Comparison of ENCODE assay signal across 8 cellular contexts in genomic region chr9:73149371-73150067, GRCh38. TPM values are rescaled to one million over a fixed set of nuclear protein-coding genes. Genes with fewer than 3 reads are reported as not detected.
A peak's percentile ranks its signal among the peaks of the same experiment; 100 is the strongest.
DNase-seq lines count a peak whose midpoint lies in the region; ATAC-seq and TF ChIP-seq lines count a peak whose summit lies in the region.

No MANE protein-coding gene starts in this region.

- H3K27ac ChIP-seq in iPS-18a (ENCODE audit: low read length) = peak overlapping the region; percentile 21
- no peak overlapping the region for H3K27ac ChIP-seq in stomach smooth muscle (ENCODE audit: low read length)

- peak overlapping the region; percentile 81 for H3K27ac Mint-ChIP-seq in activated CD4-positive, alpha-beta T cell treated with anti-CD3 and anti-CD28 coated beads for 36 hours
- peak overlapping the region; percentile 93 for H3K27ac Mint-ChIP-seq in activated naive CD8-positive, alpha-beta T cell treated with anti-CD3 and anti-CD28 coated beads, Interleukin-2, amount 50 U/mL, for 24 hours

- H3K9me3 ChIP-seq in Loucy (ENCODE audit: insufficient read depth, low read depth, low read length) (no peaks in the 10 kb centered on the region), iPS-18a (ENCODE audit: control insufficient read depth, low read depth, low read length) (no peaks in the 10 kb centered on the region), stomach smooth muscle (ENCODE audit: control insufficient read depth in 2 of 2, low read length in 2 of 2) (no peaks in the 10 kb centered on the region)

- no peaks in the 10 kb centered on the region for H3K27me3 Mint-ChIP-seq in activated CD4-positive, alpha-beta T cell treated with anti-CD3 and anti-CD28 coated beads for 36 hours
- no peaks in the 10 kb centered on the region for H3K27me3 Mint-ChIP-seq in activated naive CD8-positive, alpha-beta T cell treated with anti-CD3 and anti-CD28 coated beads, Interleukin-2, amount 50 U/mL, for 24 hours

- peak overlapping the region; percentile 60 for H3K4me3 ChIP-seq in Loucy (ENCODE audit: low read length, poor library complexity, severe bottlenecking)
- no peak overlapping the region for H3K4me3 ChIP-seq in iPS-18a (ENCODE audit: low read length)
- peak overlapping the region; percentile 8 to 30 for H3K4me3 ChIP-seq in stomach smooth muscle (ENCODE audit: low read length in 2 of 2)

- H3K4me1 ChIP-seq in Loucy (ENCODE audit: insufficient read depth, low read length, poor library complexity, severe bottlenecking) (peaks cover 60% of the 10 kb centered on the region), iPS-18a (ENCODE audit: control insufficient read depth, low read depth, low read length) (peaks cover 17% of the 10 kb centered on the region), stomach smooth muscle (ENCODE audit: control insufficient read depth, insufficient read depth, low read length) (peaks cover 2% of the 10 kb centered on the region)

- TF ChIP-seq CTCF in Loucy (conservative IDR thresholded peaks at IDR 0.05; ENCODE audit: low read length) = no peak

- H2AFZ ChIP-seq in Loucy (ENCODE audit: low read length) = peak overlapping the region; percentile 71; the same call in 1 of the 2 replicates

- POLR2A ChIA-PET in activated CD4-positive, alpha-beta T cell treated with anti-CD3 and anti-CD28 coated beads for 36 hours (lab: Charles Lee) = interaction anchor here (0.7 kb wide), 1 partner anchor 1238 kb away, joined by 3 read pairs; the partner anchor contains the start of gene C9orf85

- H3K9me3 Mint-ChIP-seq in activated CD4-positive, alpha-beta T cell treated with anti-CD3 and anti-CD28 coated beads for 36 hours (ENCODE audit: low read depth) = no peaks in the 10 kb centered on the region
- H3K9me3 Mint-ChIP-seq in activated naive CD8-positive, alpha-beta T cell treated with anti-CD3 and anti-CD28 coated beads, Interleukin-2, amount 50 U/mL, for 24 hours = no peaks in the 10 kb centered on the region

- no peak for DNase-seq in activated CD4-positive, alpha-beta T cell treated with anti-CD3 and anti-CD28 coated beads for 36 hours
- no peak for DNase-seq in activated CD4-positive, alpha-beta T cell treated with anti-CD3 and anti-CD28 coated beads for 1 hour
- DNase-seq in HCEC 1CT (peak; percentile 91), NCI-H526 (lab: John Stamatoyannopoulos, UW) (no peak)
- no peak for DNase-seq in activated naive CD8-positive, alpha-beta T cell treated with anti-CD3 and anti-CD28 coated beads, Interleukin-2, amount 50 U/mL, for 24 hours

- H3K9ac ChIP-seq in Loucy (ENCODE audit: low read depth, low read length, poor library complexity, severe bottlenecking) (peak overlapping the region; percentile 55), iPS-18a (ENCODE audit: low read length) (no peak overlapping the region), stomach smooth muscle (ENCODE audit: low read length in 2 of 2) (no peak overlapping the region)

- H3K79me2 ChIP-seq in Loucy (ENCODE audit: insufficient read depth, low read length) = peaks cover 33% of the 10 kb centered on the region

- H3F3A ChIP-seq in Loucy (ENCODE audit: low read depth) = no peaks in the 10 kb centered on the region

- H3K27me3 ChIP-seq in Loucy (ENCODE audit: insufficient read depth, low read length, poor library complexity, severe bottlenecking) (no peaks in the 10 kb centered on the region), iPS-18a (ENCODE audit: control insufficient read depth, insufficient read depth, low read length) (no peaks in the 10 kb centered on the region), stomach smooth muscle (ENCODE audit: control insufficient read depth in 1 of 2, insufficient read depth in 2 of 2, low read length in 2 of 2) (no peaks in the 10 kb centered on the region)

- H3K36me3 ChIP-seq in Loucy (ENCODE audit: insufficient read depth, low read length) (no peaks in the 10 kb centered on the region), iPS-18a (ENCODE audit: control insufficient read depth, low read depth, low read length) (no peaks in the 10 kb centered on the region), stomach smooth muscle (ENCODE audit: control insufficient read depth in 2 of 2, insufficient read depth in 2 of 2, low read length in 2 of 2) (no peaks in the 10 kb centered on the region)

- H3K4me2 ChIP-seq in Loucy (ENCODE audit: low read depth, low read length, poor library complexity, severe bottlenecking) = peak overlapping the region; percentile 66

- no peaks in the 10 kb centered on the region for H4K20me1 ChIP-seq in Loucy (ENCODE audit: insufficient read depth, low read length, poor library complexity, severe bottlenecking)

- no peaks in the 10 kb centered on the region for H3K9me2 ChIP-seq in Loucy (replicated peaks; ENCODE audit: low read depth, low read length)

- CTCF ChIA-PET in activated CD4-positive, alpha-beta T cell treated with anti-CD3 and anti-CD28 coated beads for 36 hours (lab: Charles Lee) = interaction anchor here (0.6 to 1.7 kb wide), 5 partner anchors 8 to 882 kb away, joined by 3 to 6 read pairs (median 3); no protein-coding TSS in a partner anchor

- H3K36me3 Mint-ChIP-seq in activated CD4-positive, alpha-beta T cell treated with anti-CD3 and anti-CD28 coated beads for 36 hours (ENCODE audit: low read depth) = no peaks in the 10 kb centered on the region
- H3K36me3 Mint-ChIP-seq in activated naive CD8-positive, alpha-beta T cell treated with anti-CD3 and anti-CD28 coated beads, Interleukin-2, amount 50 U/mL, for 24 hours (ENCODE audit: low read depth) = no peaks in the 10 kb centered on the region

- peaks cover 61% of the 10 kb centered on the region for H3K4me1 Mint-ChIP-seq in activated CD4-positive, alpha-beta T cell treated with anti-CD3 and anti-CD28 coated beads for 36 hours
- peaks cover 69% of the 10 kb centered on the region for H3K4me1 Mint-ChIP-seq in activated naive CD8-positive, alpha-beta T cell treated with anti-CD3 and anti-CD28 coated beads, Interleukin-2, amount 50 U/mL, for 24 hours

- intact Hi-C loops in activated CD4-positive, alpha-beta T cell treated with anti-CD3 and anti-CD28 coated beads for 36 hours (cut with DNase I, micrococcal nuclease) = loop anchor here (1.0 to 10.0 kb wide), 9 partner anchors 17 to 1995 kb away; partner anchors contain the start of genes CARNMT1 (in 1 of the 2), CEMIP2 (in 1 of the 2), NMRK1 (in 1 of the 2) and OSTF1 (in 1 of the 2)

- peak; percentile 65 for ATAC-seq in activated CD4-positive, alpha-beta T cell treated with anti-CD3 and anti-CD28 coated beads for 36 hours
- peak; percentile 49 for ATAC-seq in activated naive CD8-positive, alpha-beta T cell treated with anti-CD3 and anti-CD28 coated beads, Interleukin-2, amount 50 U/mL, for 24 hours

- H3K4me3 Mint-ChIP-seq in activated CD4-positive, alpha-beta T cell treated with anti-CD3 and anti-CD28 coated beads for 36 hours = peak overlapping the region; percentile 64
- H3K4me3 Mint-ChIP-seq in activated naive CD8-positive, alpha-beta T cell treated with anti-CD3 and anti-CD28 coated beads, Interleukin-2, amount 50 U/mL, for 24 hours = peak overlapping the region; percentile 65

RNA-seq across cellular contexts. Expression of gene ANXA1, which starts 2.1 kb away (rescaled TPM):
- total RNA-seq in activated CD4-positive, alpha-beta T cell treated with anti-CD3 and anti-CD28 coated beads for 36 hours = 10 to 100 TPM; 26.0 to 30.9 TPM
